In the genomic region with DNA sequence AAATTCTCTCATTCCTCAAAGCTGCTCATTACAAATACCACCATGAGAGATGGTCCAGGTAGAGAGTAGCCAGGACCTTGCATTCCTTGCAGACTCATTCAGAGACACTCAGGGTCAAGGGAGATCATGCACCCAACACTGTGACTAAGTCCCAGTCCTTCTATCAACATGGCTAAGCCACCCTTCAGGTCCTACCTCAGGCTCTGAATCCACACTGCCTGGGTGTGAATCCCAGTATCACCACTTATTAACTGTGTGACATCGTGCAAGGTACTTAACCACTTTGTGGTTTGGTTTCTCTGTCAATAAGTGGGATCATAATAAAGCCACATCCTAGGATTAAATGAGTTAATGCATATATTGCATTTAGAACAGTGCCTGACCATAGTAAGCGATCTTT, we compare ENCODE assay signal across 12 cellular contexts.
DNase-seq lines count a peak whose midpoint lies in the region; ATAC-seq, FAIRE-seq and TF ChIP-seq lines count a peak whose summit lies in the region.
"Had no signal": no experiment of that assay in that cellular context is flagged by ENCODE, and none has a peak within 500 bp of the region (broad histone marks: within the 10 kb centered on the region; RNA-seq: fewer than 3 reads in every experiment).

No MANE protein-coding gene starts in this region.

- no peaks in the 10 kb centered on the region for H3K79me1 ChIP-seq in H1 (ENCODE audit: low read depth, low read length)

- H3K9me2 ChIP-seq in GM23338 (ENCODE audit: insufficient read depth) (no peaks in the 10 kb centered on the region), PC-9 (ENCODE audit: insufficient read depth) (no peaks in the 10 kb centered on the region)

- H3K9me3 Mint-ChIP-seq in GM23338 (no peaks in the 10 kb centered on the region), neural progenitor cell (no peaks in the 10 kb centered on the region)
- H3K9me3 Mint-ChIP-seq in stimulated activated naive CD8-positive, alpha-beta T cell treated with anti-CD3 and anti-CD28 coated beads, Interleukin-15, amount 100 ng/mL, for 72 hours, result no peaks in the 10 kb centered on the region
- no peaks in the 10 kb centered on the region for H3K9me3 Mint-ChIP-seq in activated T-cell treated with anti-CD3 and anti-CD28 coated beads, Interleukin-2, amount 50 U/mL, for 72 hours
- H3K9me3 Mint-ChIP-seq: H9 had no signal

- peaks cover 2% of the 10 kb centered on the region; the same call in 1 of the 2 replicates for H3K4me1 ChIP-seq in GM23338 (ENCODE audit: insufficient read depth)
- no peaks in the 10 kb centered on the region; a peak in 1 of 7 replicates for H3K4me1 ChIP-seq in H1 (replicated peaks in 1 of 4; ENCODE audit: control insufficient read depth in 3 of 4, insufficient read depth in 4 of 4, low read length in 3 of 4)
- H3K4me1 ChIP-seq in neural progenitor cell, result no peaks in the 10 kb centered on the region
- no peaks in the 10 kb centered on the region for H3K4me1 ChIP-seq in PC-9 (replicated peaks; ENCODE audit: insufficient read depth)
- H3K4me1 ChIP-seq: BLaER1 treated with 17β-estradiol and CSF1 and Interleukin-3, amounts not matched to agents 10 nM and 100 nM had no signal

- H3K4me2 ChIP-seq in GM23338 (no peak overlapping the region), H1 (ENCODE audit: insufficient read depth in 1 of 2, low read depth in 2 of 2, low read length in 2 of 2) (no peak overlapping the region), neural progenitor cell (no peak overlapping the region), PC-9 (no peak overlapping the region)
- H3K4me2 ChIP-seq: BLaER1 treated with 17β-estradiol and CSF1 and Interleukin-3, amounts not matched to agents 10 nM and 100 nM had no signal

- no peak overlapping the region for H3K4me3 ChIP-seq in GM23338
- H3K4me3 ChIP-seq in H1 (ENCODE audit: extremely low read depth in 1 of 4, insufficient read depth in 2 of 4, low read depth in 3 of 4, low read length in 4 of 4), result no peak overlapping the region
- no peak overlapping the region for H3K4me3 ChIP-seq in neural progenitor cell
- H3K4me3 ChIP-seq in PC-9, result no peak overlapping the region
- H3K4me3 ChIP-seq: BLaER1 treated with 17β-estradiol and CSF1 and Interleukin-3, amounts not matched to agents 10 nM and 100 nM had no signal

- no peak for TF ChIP-seq RAD21 in H1 (IDR thresholded peaks at IDR 0.05 in 1 of 2, conservative IDR thresholded peaks at IDR 0.05 in 1 of 2; ENCODE audit: low read depth in 2 of 2, low read length in 2 of 2)

- H2BK120ac ChIP-seq in H1 (replicated peaks; ENCODE audit: low read depth, low read length), result no peak overlapping the region

- H2AK5ac ChIP-seq in H1 (ENCODE audit: low read depth, low read length), result no peak overlapping the region

- H3K4ac ChIP-seq in H1 (replicated peaks; ENCODE audit: insufficient read length, low read depth, low read length), result no peak overlapping the region

- no peak overlapping the region for H2BK12ac ChIP-seq in H1 (ENCODE audit: low read depth, low read length)

- no peak overlapping the region for H2BK15ac ChIP-seq in H1 (ENCODE audit: low read length)

- H3K23ac ChIP-seq in H1 (ENCODE audit: insufficient read length), result no peak overlapping the region

- FAIRE-seq in H1 (lab: Jason Lieb, UNC), result no peak

- no peak overlapping the region for H4K5ac ChIP-seq in H1 (ENCODE audit: insufficient read length, low read depth, low read length)

- no peak overlapping the region for H3K18ac ChIP-seq in H1 (ENCODE audit: extremely low read depth, low read length)

- no peak for TF ChIP-seq EP300 in H1 (IDR thresholded peaks at IDR 0.05; ENCODE audit: borderline replicate concordance in 1 of 2, low read depth in 2 of 2, low read length in 2 of 2)

- no peak overlapping the region for H3K27ac Mint-ChIP-seq in GM23338
- H3K27ac Mint-ChIP-seq in neural progenitor cell, result peak overlapping the region; percentile 26
- no peak overlapping the region for H3K27ac Mint-ChIP-seq in stimulated activated naive CD8-positive, alpha-beta T cell treated with anti-CD3 and anti-CD28 coated beads, Interleukin-15, amount 100 ng/mL, for 72 hours
- H3K27ac Mint-ChIP-seq in activated T-cell treated with anti-CD3 and anti-CD28 coated beads, Interleukin-2, amount 50 U/mL, for 72 hours, result no peak overlapping the region
- H3K27ac Mint-ChIP-seq: CD4-positive, CD25-positive, alpha-beta regulatory T cell; H9 had no signal

- no peak overlapping the region for H2BK20ac ChIP-seq in H1 (ENCODE audit: low read length)

- H3K56ac ChIP-seq in H1 (replicated peaks; ENCODE audit: insufficient read length, low read depth, low read length), result no peak overlapping the region

- H3F3A ChIP-seq in GM23338 (replicated peaks; ENCODE audit: low read depth), result no peaks in the 10 kb centered on the region
- H3F3A ChIP-seq in neural progenitor cell (ENCODE audit: low read depth), result no peaks in the 10 kb centered on the region
- H3F3A ChIP-seq in PC-9 (ENCODE audit: insufficient read depth, low read depth), result no peaks in the 10 kb centered on the region

- intact Hi-C loops in PC-9 (cut with micrococcal nuclease; ENCODE audit: unreplicated experiment), result no loop called here

- H3K4me1 Mint-ChIP-seq in GM23338 (peaks cover 5% of the 10 kb centered on the region), neural progenitor cell (peaks cover 3% of the 10 kb centered on the region)
- H3K4me1 Mint-ChIP-seq in stimulated activated naive CD8-positive, alpha-beta T cell treated with anti-CD3 and anti-CD28 coated beads, Interleukin-15, amount 100 ng/mL, for 72 hours, result no peaks in the 10 kb centered on the region
- H3K4me1 Mint-ChIP-seq in activated T-cell treated with anti-CD3 and anti-CD28 coated beads, Interleukin-2, amount 50 U/mL, for 72 hours (ENCODE audit: low read depth), result no peaks in the 10 kb centered on the region
- H3K4me1 Mint-ChIP-seq: CD4-positive, CD25-positive, alpha-beta regulatory T cell had no signal

- H3K27me3 ChIP-seq in GM23338 (ENCODE audit: insufficient read depth) (no peaks in the 10 kb centered on the region), H1 (replicated peaks in 1 of 4; ENCODE audit: control insufficient read depth in 3 of 4, extremely low read depth in 1 of 4, insufficient read depth in 3 of 4, low read length in 3 of 4) (no peaks in the 10 kb centered on the region), neural progenitor cell (no peaks in the 10 kb centered on the region), PC-9 (ENCODE audit: insufficient read depth, low read depth) (no peaks in the 10 kb centered on the region)
- H3K27me3 ChIP-seq: BLaER1 treated with 17β-estradiol and CSF1 and Interleukin-3, amounts not matched to agents 10 nM and 100 nM had no signal

- no peak for TF ChIP-seq CTCF in GM23338 (conservative IDR thresholded peaks at IDR 0.05; ENCODE audit: low read depth in 2 of 2)
- TF ChIP-seq CTCF in H1 (IDR thresholded peaks at IDR 0.05; ENCODE audit: control extremely low read depth in 1 of 3, insufficient read depth in 1 of 3, low read depth in 1 of 3, low read length in 3 of 3), result no peak
- TF ChIP-seq CTCF in neural progenitor cell (IDR thresholded peaks at IDR 0.05), result no peak
- TF ChIP-seq CTCF in PC-9 (conservative IDR thresholded peaks at IDR 0.05), result no peak

- no peak for TF ChIP-seq POLR2A in H1 (IDR thresholded peaks at IDR 0.05; ENCODE audit: control extremely low read depth in 1 of 2, low read depth in 2 of 2, low read length in 2 of 2)

- peak overlapping the region; percentile 75 for H2AFZ ChIP-seq in GM23338
- H2AFZ ChIP-seq in H1 (ENCODE audit: low read length), result peak overlapping the region; percentile 88; the same call in 1 of the 2 replicates
- no peak overlapping the region for H2AFZ ChIP-seq in neural progenitor cell (replicated peaks)
- no peak overlapping the region for H2AFZ ChIP-seq in PC-9

- H3K14ac ChIP-seq in H1 (ENCODE audit: insufficient read length), result no peak overlapping the region

- no peaks in the 10 kb centered on the region for H3K79me2 ChIP-seq in GM23338 (replicated peaks; ENCODE audit: insufficient read depth)
- no peaks in the 10 kb centered on the region for H3K79me2 ChIP-seq in H1 (ENCODE audit: control insufficient read depth in 1 of 2, insufficient read depth in 2 of 2, low read length in 2 of 2)
- H3K79me2 ChIP-seq in neural progenitor cell (ENCODE audit: low read depth), result no peaks in the 10 kb centered on the region
- no peaks in the 10 kb centered on the region for H3K79me2 ChIP-seq in PC-9 (ENCODE audit: low read depth)

- no peak overlapping the region for H4K91ac ChIP-seq in H1 (replicated peaks; ENCODE audit: insufficient read length, low read length)

- CTCF ChIA-PET in H1 (lab: Charles Lee; ENCODE audit: partially characterized antibody), result no interaction called here
- CTCF ChIA-PET in PC-9 (lab: Charles Lee), result no interaction called here

- H3K9me3 ChIP-seq in H1 (ENCODE audit: insufficient read depth in 2 of 2, low read depth in 1 of 2, low read length in 1 of 2), result no peaks in the 10 kb centered on the region
- H3K9me3 ChIP-seq in neural progenitor cell (ENCODE audit: low read depth), result no peaks in the 10 kb centered on the region
- H3K9me3 ChIP-seq in PC-9 (ENCODE audit: insufficient read depth, low read depth), result no peaks in the 10 kb centered on the region
- H3K9me3 ChIP-seq: BLaER1 treated with 17β-estradiol and CSF1 and Interleukin-3, amounts not matched to agents 10 nM and 100 nM had no signal

- no peaks in the 10 kb centered on the region for H3K27me3 Mint-ChIP-seq in GM23338 (ENCODE audit: insufficient read depth, low read depth, poor library complexity)
- no peaks in the 10 kb centered on the region for H3K27me3 Mint-ChIP-seq in neural progenitor cell (ENCODE audit: insufficient read depth, low read depth)
- H3K27me3 Mint-ChIP-seq in stimulated activated naive CD8-positive, alpha-beta T cell treated with anti-CD3 and anti-CD28 coated beads, Interleukin-15, amount 100 ng/mL, for 72 hours, result no peaks in the 10 kb centered on the region
- no peaks in the 10 kb centered on the region for H3K27me3 Mint-ChIP-seq in activated T-cell treated with anti-CD3 and anti-CD28 coated beads, Interleukin-2, amount 50 U/mL, for 72 hours (ENCODE audit: low read depth)
- H3K27me3 Mint-ChIP-seq: CD4-positive, CD25-positive, alpha-beta regulatory T cell had no signal

- ATAC-seq in GM23338, result no peak
- peak; percentile 50 for ATAC-seq in stimulated activated naive CD8-positive, alpha-beta T cell treated with anti-CD3 and anti-CD28 coated beads, Interleukin-15, amount 100 ng/mL, for 72 hours
- ATAC-seq in activated T-cell treated with anti-CD3 and anti-CD28 coated beads, Interleukin-2, amount 50 U/mL, for 72 hours (replicated peaks in 1 of 2), result no peak

- H3K36me3 Mint-ChIP-seq in GM23338 (ENCODE audit: low read depth) (no peaks in the 10 kb centered on the region), neural progenitor cell (no peaks in the 10 kb centered on the region)
- H3K36me3 Mint-ChIP-seq in activated T-cell treated with anti-CD3 and anti-CD28 coated beads, Interleukin-2, amount 50 U/mL, for 72 hours (ENCODE audit: insufficient read depth in 2 of 2), result no peaks in the 10 kb centered on the region
- H3K36me3 Mint-ChIP-seq: CD4-positive, CD25-positive, alpha-beta regulatory T cell had no signal

- WGBS in H1 (ENCODE audit: extremely low coverage in 1 of 2, insufficient coverage in 1 of 2, insufficient read length in 1 of 2, insufficient replicate concordance in 2 of 2, low coverage in 1 of 2, low lambda C conversion rate in 2 of 2, missing lambda C conversion rate in 1 of 2), 2 experiments, result 85% methylated on average over 2 of the region's 2 CpGs; no CpG with 5 or more reads in 1 of the 2 experiments

- POLR2A ChIA-PET in H1 (lab: Charles Lee; ENCODE audit: partially characterized antibody), result no interaction called here
- POLR2A ChIA-PET in PC-9 (lab: Charles Lee; ENCODE audit: unreplicated experiment), result no interaction called here

- H4K8ac ChIP-seq in H1 (ENCODE audit: extremely low read depth, insufficient read depth, low read length), result no peak overlapping the region

- DNase-seq in GM23338 (ENCODE audit: low spot score), result no peak
- DNase-seq in H1 (ENCODE audit: low read depth in 1 of 2, low spot score in 2 of 2), result no peak
- DNase-seq in neural progenitor cell (ENCODE audit: low spot score), result no peak
- DNase-seq in stimulated activated naive CD8-positive, alpha-beta T cell treated with anti-CD3 and anti-CD28 coated beads, Interleukin-15, amount 100 ng/mL, for 72 hours, result no peak
- DNase-seq in PC-9, result no peak
- DNase-seq in inferior parietal cortex (ENCODE audit: extremely low spot score), result no peak
- DNase-seq in activated T-cell treated with anti-CD3 and anti-CD28 coated beads, Interleukin-2, amount 50 U/mL, for 72 hours, result no peak
- DNase-seq: ACHN; CD4-positive, CD25-positive, alpha-beta regulatory T cell; DMS53; H9 had no signal

- H2BK5ac ChIP-seq in H1 (ENCODE audit: low read depth, low read length), result no peak overlapping the region

- no peaks in the 10 kb centered on the region for H3K36me3 ChIP-seq in GM23338 (ENCODE audit: insufficient read depth)
- H3K36me3 ChIP-seq in H1 (ENCODE audit: control insufficient read depth in 2 of 4, insufficient read depth in 4 of 4, low read length in 3 of 4), result no peaks in the 10 kb centered on the region
- no peaks in the 10 kb centered on the region for H3K36me3 ChIP-seq in neural progenitor cell
- no peaks in the 10 kb centered on the region for H3K36me3 ChIP-seq in PC-9 (ENCODE audit: low read depth)
- H3K36me3 ChIP-seq: BLaER1 treated with 17β-estradiol and CSF1 and Interleukin-3, amounts not matched to agents 10 nM and 100 nM had no signal

- H3K27ac ChIP-seq in GM23338 (ENCODE audit: low read depth) (no peak overlapping the region), H1 (ENCODE audit: low read depth, low read length) (no peak overlapping the region), neural progenitor cell (no peak overlapping the region), PC-9 (no peak overlapping the region)
- H3K27ac ChIP-seq: BLaER1 treated with 17β-estradiol and CSF1 and Interleukin-3, amounts not matched to agents 10 nM and 100 nM had no signal

- no peaks in the 10 kb centered on the region for H3K23me2 ChIP-seq in H1 (ENCODE audit: low read depth, low read length)

- no peak overlapping the region for H3K9ac ChIP-seq in H1 (replicated peaks in 1 of 4; ENCODE audit: extremely low read depth in 1 of 4, low read depth in 3 of 4, low read length in 3 of 4)
- H3K9ac ChIP-seq in neural progenitor cell, result no peak overlapping the region
- H3K9ac ChIP-seq: BLaER1 treated with 17β-estradiol and CSF1 and Interleukin-3, amounts not matched to agents 10 nM and 100 nM had no signal

- H3K4me3 Mint-ChIP-seq in GM23338 (no peak overlapping the region), neural progenitor cell (no peak overlapping the region)
- H3K4me3 Mint-ChIP-seq in stimulated activated naive CD8-positive, alpha-beta T cell treated with anti-CD3 and anti-CD28 coated beads, Interleukin-15, amount 100 ng/mL, for 72 hours, result no peak overlapping the region
- H3K4me3 Mint-ChIP-seq in activated T-cell treated with anti-CD3 and anti-CD28 coated beads, Interleukin-2, amount 50 U/mL, for 72 hours, result no peak overlapping the region
- H3K4me3 Mint-ChIP-seq: CD4-positive, CD25-positive, alpha-beta regulatory T cell; H9 had no signal

- no TSS peak for BruUV-seq in PC-9 (replicated peaks; lab: Mats Ljungman, UMichigan)

- H4K20me1 ChIP-seq in GM23338 (replicated peaks; ENCODE audit: insufficient read depth), result no peaks in the 10 kb centered on the region
- H4K20me1 ChIP-seq in H1 (replicated peaks in 1 of 2; ENCODE audit: control insufficient read depth in 1 of 2, insufficient read depth in 2 of 2, low read length in 2 of 2), result no peaks in the 10 kb centered on the region
- H4K20me1 ChIP-seq in neural progenitor cell (ENCODE audit: low read depth), result no peaks in the 10 kb centered on the region
- H4K20me1 ChIP-seq in PC-9 (ENCODE audit: insufficient read depth), result no peaks in the 10 kb centered on the region
- H4K20me1 ChIP-seq: BLaER1 treated with 17β-estradiol and CSF1 and Interleukin-3, amounts not matched to agents 10 nM and 100 nM had no signal

Comparison
In these comparisons a context has a peak if more than half of its experiments do, and no peak if none do; other contexts are left out.
1. H2AFZ ChIP-seq: peak in GM23338 (single experiment) and H1 (single experiment); none in neural progenitor cell (single experiment) and PC-9 (single experiment).